In the genomic region with DNA sequence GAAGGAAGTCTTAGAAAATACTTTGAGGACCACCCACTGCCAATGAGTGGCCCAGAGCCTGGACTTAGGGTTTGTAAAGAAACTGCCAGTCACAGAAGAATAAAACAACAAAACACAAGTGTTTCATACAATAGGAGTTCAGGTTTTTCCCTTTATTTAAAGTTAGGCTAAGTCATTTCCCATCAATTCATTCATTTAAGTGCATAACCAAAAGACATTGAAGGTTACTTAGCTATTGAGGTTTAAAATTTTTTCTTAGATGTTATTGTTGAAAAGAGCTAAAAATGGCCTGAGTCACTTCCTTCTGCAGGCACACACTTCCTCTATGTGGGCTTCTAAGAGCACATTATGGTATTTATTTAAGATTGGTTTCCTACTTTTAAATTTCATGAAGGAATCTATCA, we compare ENCODE assay signal across 1 cellular context.
TF ChIP-seq lines count a peak whose summit lies in the region.

No MANE protein-coding gene starts in this region.

TF ChIP-seq in SK-N-SH, 30 proteins besides CTCF, POLR2A, EP300 and RAD21 (continued from another document):
- TF ChIP-seq, protein P1, sequence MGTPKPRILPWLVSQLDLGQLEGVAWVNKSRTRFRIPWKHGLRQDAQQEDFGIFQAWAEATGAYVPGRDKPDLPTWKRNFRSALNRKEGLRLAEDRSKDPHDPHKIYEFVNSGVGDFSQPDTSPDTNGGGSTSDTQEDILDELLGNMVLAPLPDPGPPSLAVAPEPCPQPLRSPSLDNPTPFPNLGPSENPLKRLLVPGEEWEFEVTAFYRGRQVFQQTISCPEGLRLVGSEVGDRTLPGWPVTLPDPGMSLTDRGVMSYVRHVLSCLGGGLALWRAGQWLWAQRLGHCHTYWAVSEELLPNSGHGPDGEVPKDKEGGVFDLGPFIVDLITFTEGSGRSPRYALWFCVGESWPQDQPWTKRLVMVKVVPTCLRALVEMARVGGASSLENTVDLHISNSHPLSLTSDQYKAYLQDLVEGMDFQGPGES (IDR thresholded peaks at IDR 0.05; ENCODE audit: low read depth, low read length): no peak
